1 cellular context compared by ENCODE assay signal in the genomic region with DNA sequence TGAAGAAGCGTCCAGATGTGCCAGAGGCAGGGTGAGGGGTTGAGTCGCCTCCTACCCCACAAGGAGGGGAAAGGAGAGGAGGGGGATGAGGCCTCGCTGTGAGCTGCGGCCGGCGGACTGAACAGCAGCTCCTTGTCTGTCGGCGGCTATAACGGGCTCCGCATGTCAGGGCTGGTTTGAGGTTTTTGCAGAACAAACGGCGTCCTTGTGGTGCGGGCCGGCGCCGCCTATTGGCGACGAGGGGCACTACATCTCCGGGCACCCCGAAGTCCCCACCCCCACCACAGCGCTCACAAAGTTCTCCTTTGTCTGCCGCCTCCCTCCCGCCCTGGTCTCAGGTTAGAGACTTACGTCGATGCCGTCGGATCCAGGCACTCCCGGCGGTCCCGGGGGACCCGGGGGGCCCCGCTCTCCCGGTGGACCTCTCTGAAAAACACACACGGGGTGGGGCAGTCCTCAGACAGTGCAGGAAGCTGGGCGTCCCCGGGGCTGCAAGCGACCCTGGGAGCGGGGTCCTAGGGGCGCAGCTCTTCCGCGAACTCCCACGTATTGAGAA.
TF ChIP-seq lines count a peak whose summit lies in the region.

No MANE protein-coding gene starts in this region.

TF ChIP-seq in HepG2, 621 proteins besides CTCF, POLR2A, EP300 and RAD21 (continued from another document and continues in another):
- no peak for TF ChIP-seq GMEB2 (CRISPR knock-in tag; IDR thresholded peaks at IDR 0.05; ENCODE audit: low read depth)
- peak; percentile 48 for TF ChIP-seq YY1 (IDR thresholded peaks at IDR 0.05; ENCODE audit: insufficient read depth, insufficient replicate concordance, low read depth, low read length)
- peak; percentile 56; the same call in 1 of the 2 replicates for TF ChIP-seq HIVEP1 (CRISPR knock-in tag; IDR thresholded peaks at IDR 0.05)
- TF ChIP-seq ZNF747 (CRISPR knock-in tag; IDR thresholded peaks at IDR 0.05; ENCODE audit: borderline replicate concordance), result 0 out of 2 replicates have a peak, but pooled peaks have one; percentile 50
- TF ChIP-seq NR2F1 (CRISPR knock-in tag; IDR thresholded peaks at IDR 0.05), result no peak
- TF ChIP-seq NR2C2 (CRISPR knock-in tag; IDR thresholded peaks at IDR 0.05; ENCODE audit: borderline replicate concordance), result no peak
- no peak for TF ChIP-seq HOXA9 (CRISPR knock-in tag; IDR thresholded peaks at IDR 0.05; ENCODE audit: borderline replicate concordance)
- TF ChIP-seq CC2D1A (CRISPR knock-in tag; IDR thresholded peaks at IDR 0.05), result no peak
- TF ChIP-seq, protein P1, sequence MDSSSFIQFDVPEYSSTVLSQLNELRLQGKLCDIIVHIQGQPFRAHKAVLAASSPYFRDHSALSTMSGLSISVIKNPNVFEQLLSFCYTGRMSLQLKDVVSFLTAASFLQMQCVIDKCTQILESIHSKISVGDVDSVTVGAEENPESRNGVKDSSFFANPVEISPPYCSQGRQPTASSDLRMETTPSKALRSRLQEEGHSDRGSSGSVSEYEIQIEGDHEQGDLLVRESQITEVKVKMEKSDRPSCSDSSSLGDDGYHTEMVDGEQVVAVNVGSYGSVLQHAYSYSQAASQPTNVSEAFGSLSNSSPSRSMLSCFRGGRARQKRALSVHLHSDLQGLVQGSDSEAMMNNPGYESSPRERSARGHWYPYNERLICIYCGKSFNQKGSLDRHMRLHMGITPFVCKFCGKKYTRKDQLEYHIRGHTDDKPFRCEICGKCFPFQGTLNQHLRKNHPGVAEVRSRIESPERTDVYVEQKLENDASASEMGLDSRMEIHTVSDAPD (CRISPR knock-in tag; IDR thresholded peaks at IDR 0.05), result no peak
- TF ChIP-seq HNRNPK (IDR thresholded peaks at IDR 0.05; ENCODE audit: low read depth, low read length, poor library complexity, severe bottlenecking), result peak; percentile 59
- TF ChIP-seq TAF1 (CRISPR knock-in tag; IDR thresholded peaks at IDR 0.05), result peak; percentile 64
- TF ChIP-seq UBTF (CRISPR knock-in tag; IDR thresholded peaks at IDR 0.05), result peak; percentile 58; the same call in 1 of the 2 replicates
- TF ChIP-seq POLR2AphosphoS2 (IDR thresholded peaks at IDR 0.05; ENCODE audit: low read depth, low read length), result no peak
- no peak for TF ChIP-seq E2F2 (CRISPR knock-in tag; IDR thresholded peaks at IDR 0.05; ENCODE audit: borderline replicate concordance)
- TF ChIP-seq ZNF3 (CRISPR knock-in tag; IDR thresholded peaks at IDR 0.05), result no peak
- TF ChIP-seq KDM6A (CRISPR knock-in tag; IDR thresholded peaks at IDR 0.05; ENCODE audit: low read depth), result no peak
- TF ChIP-seq NAIF1 (CRISPR knock-in tag; IDR thresholded peaks at IDR 0.05; ENCODE audit: borderline replicate concordance), result peak; percentile 42; the same call in 1 of the 2 replicates
- TF ChIP-seq, protein P2, sequence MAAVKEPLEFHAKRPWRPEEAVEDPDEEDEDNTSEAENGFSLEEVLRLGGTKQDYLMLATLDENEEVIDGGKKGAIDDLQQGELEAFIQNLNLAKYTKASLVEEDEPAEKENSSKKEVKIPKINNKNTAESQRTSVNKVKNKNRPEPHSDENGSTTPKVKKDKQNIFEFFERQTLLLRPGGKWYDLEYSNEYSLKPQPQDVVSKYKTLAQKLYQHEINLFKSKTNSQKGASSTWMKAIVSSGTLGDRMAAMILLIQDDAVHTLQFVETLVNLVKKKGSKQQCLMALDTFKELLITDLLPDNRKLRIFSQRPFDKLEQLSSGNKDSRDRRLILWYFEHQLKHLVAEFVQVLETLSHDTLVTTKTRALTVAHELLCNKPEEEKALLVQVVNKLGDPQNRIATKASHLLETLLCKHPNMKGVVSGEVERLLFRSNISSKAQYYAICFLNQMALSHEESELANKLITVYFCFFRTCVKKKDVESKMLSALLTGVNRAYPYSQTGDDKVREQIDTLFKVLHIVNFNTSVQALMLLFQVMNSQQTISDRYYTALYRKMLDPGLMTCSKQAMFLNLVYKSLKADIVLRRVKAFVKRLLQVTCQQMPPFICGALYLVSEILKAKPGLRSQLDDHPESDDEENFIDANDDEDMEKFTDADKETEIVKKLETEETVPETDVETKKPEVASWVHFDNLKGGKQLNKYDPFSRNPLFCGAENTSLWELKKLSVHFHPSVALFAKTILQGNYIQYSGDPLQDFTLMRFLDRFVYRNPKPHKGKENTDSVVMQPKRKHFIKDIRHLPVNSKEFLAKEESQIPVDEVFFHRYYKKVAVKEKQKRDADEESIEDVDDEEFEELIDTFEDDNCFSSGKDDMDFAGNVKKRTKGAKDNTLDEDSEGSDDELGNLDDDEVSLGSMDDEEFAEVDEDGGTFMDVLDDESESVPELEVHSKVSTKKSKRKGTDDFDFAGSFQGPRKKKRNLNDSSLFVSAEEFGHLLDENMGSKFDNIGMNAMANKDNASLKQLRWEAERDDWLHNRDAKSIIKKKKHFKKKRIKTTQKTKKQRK (IDR thresholded peaks at IDR 0.05; ENCODE audit: low read length), result no peak
- no peak for TF ChIP-seq SYNCRIP (IDR thresholded peaks at IDR 0.05; ENCODE audit: insufficient read depth, low read depth, low read length)
- TF ChIP-seq GABPB1 (CRISPR knock-in tag; IDR thresholded peaks at IDR 0.05), result no peak; the same call in 1 of the 2 replicates
- TF ChIP-seq HNRNPUL1 (IDR thresholded peaks at IDR 0.05; ENCODE audit: low read depth, low read length), result no peak
- TF ChIP-seq SP5 (CRISPR knock-in tag; IDR thresholded peaks at IDR 0.05; ENCODE audit: borderline replicate concordance, low read depth), result no peak
- TF ChIP-seq PAXIP1 (CRISPR knock-in tag; conservative IDR thresholded peaks at IDR 0.05), result peak; percentile 24; the same call in 1 of the 2 replicates
- TF ChIP-seq RFX3 (CRISPR knock-in tag; IDR thresholded peaks at IDR 0.05), result no peak
- TF ChIP-seq, protein P3, sequence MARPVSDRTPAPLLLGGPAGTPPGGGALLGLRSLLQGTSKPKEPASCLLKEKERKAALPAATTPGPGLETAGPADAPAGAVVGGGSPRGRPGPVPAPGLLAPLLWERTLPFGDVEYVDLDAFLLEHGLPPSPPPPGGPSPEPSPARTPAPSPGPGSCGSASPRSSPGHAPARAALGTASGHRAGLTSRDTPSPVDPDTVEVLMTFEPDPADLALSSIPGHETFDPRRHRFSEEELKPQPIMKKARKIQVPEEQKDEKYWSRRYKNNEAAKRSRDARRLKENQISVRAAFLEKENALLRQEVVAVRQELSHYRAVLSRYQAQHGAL (CRISPR knock-in tag; IDR thresholded peaks at IDR 0.05; ENCODE audit: not compliant biosample characterization), result no peak
- no peak for TF ChIP-seq SOX6 (IDR thresholded peaks at IDR 0.05)
- peak; percentile 70; the same call in 1 of the 2 replicates for TF ChIP-seq SOX6 (CRISPR knock-in tag; IDR thresholded peaks at IDR 0.05)
- TF ChIP-seq ZSCAN21 (CRISPR knock-in tag; IDR thresholded peaks at IDR 0.05; ENCODE audit: borderline replicate concordance), result no peak
- TF ChIP-seq ZBTB20 (CRISPR knock-in tag; IDR thresholded peaks at IDR 0.05; ENCODE audit: borderline replicate concordance, low read depth), result 0 out of 2 replicates have a peak, but pooled peaks have one; percentile 7
- TF ChIP-seq, protein P4, sequence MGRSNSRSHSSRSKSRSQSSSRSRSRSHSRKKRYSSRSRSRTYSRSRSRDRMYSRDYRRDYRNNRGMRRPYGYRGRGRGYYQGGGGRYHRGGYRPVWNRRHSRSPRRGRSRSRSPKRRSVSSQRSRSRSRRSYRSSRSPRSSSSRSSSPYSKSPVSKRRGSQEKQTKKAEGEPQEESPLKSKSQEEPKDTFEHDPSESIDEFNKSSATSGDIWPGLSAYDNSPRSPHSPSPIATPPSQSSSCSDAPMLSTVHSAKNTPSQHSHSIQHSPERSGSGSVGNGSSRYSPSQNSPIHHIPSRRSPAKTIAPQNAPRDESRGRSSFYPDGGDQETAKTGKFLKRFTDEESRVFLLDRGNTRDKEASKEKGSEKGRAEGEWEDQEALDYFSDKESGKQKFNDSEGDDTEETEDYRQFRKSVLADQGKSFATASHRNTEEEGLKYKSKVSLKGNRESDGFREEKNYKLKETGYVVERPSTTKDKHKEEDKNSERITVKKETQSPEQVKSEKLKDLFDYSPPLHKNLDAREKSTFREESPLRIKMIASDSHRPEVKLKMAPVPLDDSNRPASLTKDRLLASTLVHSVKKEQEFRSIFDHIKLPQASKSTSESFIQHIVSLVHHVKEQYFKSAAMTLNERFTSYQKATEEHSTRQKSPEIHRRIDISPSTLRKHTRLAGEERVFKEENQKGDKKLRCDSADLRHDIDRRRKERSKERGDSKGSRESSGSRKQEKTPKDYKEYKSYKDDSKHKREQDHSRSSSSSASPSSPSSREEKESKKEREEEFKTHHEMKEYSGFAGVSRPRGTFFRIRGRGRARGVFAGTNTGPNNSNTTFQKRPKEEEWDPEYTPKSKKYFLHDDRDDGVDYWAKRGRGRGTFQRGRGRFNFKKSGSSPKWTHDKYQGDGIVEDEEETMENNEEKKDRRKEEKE (IDR thresholded peaks at IDR 0.05), result no peak
- TF ChIP-seq HCFC1 (IDR thresholded peaks at IDR 0.05; ENCODE audit: low read depth, low read length), result no peak
- TF ChIP-seq ZNF335 (CRISPR knock-in tag; IDR thresholded peaks at IDR 0.05), result no peak
- TF ChIP-seq ZNF274 (CRISPR knock-in tag; IDR thresholded peaks at IDR 0.05), result peak; percentile 38; the same call in 1 of the 2 replicates
- TF ChIP-seq ZNF34 (CRISPR knock-in tag; IDR thresholded peaks at IDR 0.05; ENCODE audit: borderline replicate concordance), result no peak
- no peak; the same call in 1 of the 2 replicates for TF ChIP-seq CHD4 (IDR thresholded peaks at IDR 0.05; ENCODE audit: borderline replicate concordance, low read length)
- TF ChIP-seq SNAPC2 (CRISPR knock-in tag; IDR thresholded peaks at IDR 0.05), result 0 out of 2 replicates have a peak, but pooled peaks have one; percentile 23
- no peak for TF ChIP-seq NFIC (IDR thresholded peaks at IDR 0.05; ENCODE audit: low read length)
- no peak for TF ChIP-seq GABPA (IDR thresholded peaks at IDR 0.05; ENCODE audit: low read depth, low read length)
- no peak; the same call in none of the 2 replicates for TF ChIP-seq GABPA (CRISPR knock-in tag; IDR thresholded peaks at IDR 0.05; ENCODE audit: low read depth)
- TF ChIP-seq ZBTB21 (CRISPR knock-in tag; IDR thresholded peaks at IDR 0.05), result no peak
- TF ChIP-seq PCBP1 (IDR thresholded peaks at IDR 0.05; ENCODE audit: borderline replicate concordance, low read depth, low read length), result peak; percentile 86; the same call in 1 of the 2 replicates
- no peak for TF ChIP-seq ZNF10 (CRISPR knock-in tag; IDR thresholded peaks at IDR 0.05; ENCODE audit: borderline replicate concordance, low read depth)
- no peak for TF ChIP-seq ZNF878 (CRISPR knock-in tag; IDR thresholded peaks at IDR 0.05)
- peak; percentile 35; the same call in 1 of the 2 replicates for TF ChIP-seq ETV5 (CRISPR knock-in tag; IDR thresholded peaks at IDR 0.05; ENCODE audit: borderline replicate concordance)
- peak; percentile 61 for TF ChIP-seq ERF (CRISPR knock-in tag; IDR thresholded peaks at IDR 0.05)
